ENCODE assay signal across 16 cellular contexts in the genomic region with DNA sequence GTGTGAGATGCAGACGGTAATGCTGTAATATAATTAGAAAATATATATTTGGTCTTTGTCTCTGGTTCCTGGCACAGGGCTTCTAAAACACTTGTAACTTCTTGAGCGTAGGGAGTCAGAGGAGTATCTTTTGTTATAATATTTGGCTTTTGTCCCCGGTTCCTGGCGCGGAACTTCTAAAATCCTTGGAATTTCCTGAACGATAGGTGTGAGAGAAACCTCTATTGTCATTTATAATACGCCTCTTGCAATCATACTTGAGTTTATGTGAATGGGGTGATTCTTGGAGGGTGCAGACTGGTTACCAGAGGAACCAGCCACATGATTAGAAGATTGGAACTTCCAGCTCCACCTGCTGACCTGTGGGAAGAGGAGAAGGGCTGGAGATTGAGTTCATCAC.
"Had no signal": no experiment of that assay in that cellular context is flagged by ENCODE, and none has a peak within 500 bp of the region (broad histone marks: within the 10 kb centered on the region; RNA-seq: fewer than 3 reads in every experiment).

No MANE protein-coding gene starts in this region.

- H3K27me3 Mint-ChIP-seq: activated CD4-positive, alpha-beta T cell treated with anti-CD3 and anti-CD28 coated beads, Interleukin-2, amount 10 ng/mL, durations not matched to agents 7 days and 5 days; stimulated activated naive CD8-positive, alpha-beta T cell treated with anti-CD3 and anti-CD28 coated beads, Interleukin-15, amount 100 ng/mL, for 72 hours had no signal

- H3K27ac ChIP-seq: epithelial cell of prostate, ovary, skin epidermis, thoracic aorta had no signal

- H3K4me3 ChIP-seq: ovary, skin epidermis, thoracic aorta had no signal

- H3K4me3 Mint-ChIP-seq: activated CD4-positive, alpha-beta T cell treated with anti-CD3 and anti-CD28 coated beads, Interleukin-2, amount 10 ng/mL, durations not matched to agents 7 days and 5 days; central memory CD8-positive, alpha-beta T cell; immature natural killer cell; stimulated activated naive CD8-positive, alpha-beta T cell treated with anti-CD3 and anti-CD28 coated beads, Interleukin-15, amount 100 ng/mL, for 72 hours had no signal

- ATAC-seq: stimulated activated naive CD8-positive, alpha-beta T cell treated with anti-CD3 and anti-CD28 coated beads, Interleukin-15, amount 100 ng/mL, for 72 hours had no signal

- H3K36me3 ChIP-seq: ovary, thoracic aorta had no signal

- DNase-seq: activated CD4-positive, alpha-beta T cell treated with anti-CD3 and anti-CD28 coated beads, Interleukin-2, amount 10 ng/mL, durations not matched to agents 7 days and 5 days; activated CD4-positive, CD25-positive, alpha-beta regulatory T cell; activated CD8-positive, alpha-beta memory T cell treated with anti-CD3 and anti-CD28 coated beads for 24 hours; activated naive CD4-positive, alpha-beta T cell treated with Interleukin-2 at 50 U/mL for 16 hours; cortex of kidney; effector memory CD4-positive, alpha-beta T cell; hypothalamus; immature natural killer cell; ovary; stimulated activated CD4-positive, alpha-beta T cell treated with anti-CD3 and anti-CD28 coated beads, Interleukin-4, amount 100 ng/mL, for 4 hours; stimulated activated naive CD8-positive, alpha-beta T cell treated with anti-CD3 and anti-CD28 coated beads, Interleukin-15, amount 100 ng/mL, for 72 hours; T-helper 2 cell had no signal

- H3K27ac Mint-ChIP-seq: activated CD4-positive, alpha-beta T cell treated with anti-CD3 and anti-CD28 coated beads, Interleukin-2, amount 10 ng/mL, durations not matched to agents 7 days and 5 days; stimulated activated naive CD8-positive, alpha-beta T cell treated with anti-CD3 and anti-CD28 coated beads, Interleukin-15, amount 100 ng/mL, for 72 hours had no signal

- H3K9me3 Mint-ChIP-seq: central memory CD8-positive, alpha-beta T cell had no signal

- H3K4me1 Mint-ChIP-seq: activated CD4-positive, alpha-beta T cell treated with anti-CD3 and anti-CD28 coated beads, Interleukin-2, amount 10 ng/mL, durations not matched to agents 7 days and 5 days; central memory CD8-positive, alpha-beta T cell had no signal

- H3K27me3 ChIP-seq: ovary had no signal
